Comparison of ENCODE assay signal across 21 cellular contexts in the genomic region with DNA sequence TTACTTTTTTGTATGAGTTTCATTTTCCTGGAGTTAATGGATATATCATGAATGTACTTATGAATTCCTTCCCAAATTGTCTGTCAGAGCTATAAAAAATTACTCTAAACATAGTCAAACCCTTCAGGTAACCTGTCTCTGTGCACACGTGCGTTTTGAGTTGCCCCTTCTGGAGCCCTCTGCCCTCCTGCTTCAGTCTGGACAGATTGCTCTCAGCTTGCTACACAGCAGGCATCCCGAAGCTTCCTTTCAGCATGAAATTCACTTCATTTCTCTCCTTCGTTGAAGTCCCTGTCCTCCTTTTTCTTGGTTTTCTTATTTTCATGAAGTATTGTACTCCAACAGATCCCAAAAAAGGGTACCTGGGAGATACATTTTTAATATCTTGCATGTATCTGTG.
"Had no signal": no experiment of that assay in that cellular context is flagged by ENCODE, and none has a peak within 500 bp of the region (broad histone marks: within the 10 kb centered on the region; RNA-seq: fewer than 3 reads in every experiment).

No MANE protein-coding gene starts in this region.

- H3K27ac ChIP-seq: suprapubic skin had no signal

- DNase-seq: hypothalamus; immature natural killer cell; kidney; left colon; left lung; midbrain; mucosa of descending colon; naive thymus-derived CD4-positive, alpha-beta T cell; ovary; right lobe of liver; stimulated activated CD4-positive, alpha-beta T cell treated with anti-CD3 and anti-CD28 coated beads, Interleukin-12 subunit alpha, Interleukin-12 subunit beta, amount 100 ng/mL, for 4 hours; stimulated activated CD4-positive, alpha-beta T cell treated with anti-CD3 and anti-CD28 coated beads, Interleukin-15, amount 100 ng/mL, for 24 hours; stimulated activated CD4-positive, alpha-beta T cell treated with anti-CD3 and anti-CD28 coated beads, Interleukin-2, amount 100 ng/mL, for 24 hours; stimulated activated CD4-positive, alpha-beta T cell treated with anti-CD3 and anti-CD28 coated beads, Interleukin-4, amount 100 ng/mL, for 1 hour; stimulated activated naive B cell treated with anti-CD40 and anti-IgM and Interleukin-4, amounts not matched to agents 10 μg/mL and 1 μg/mL and 100 μg/mL, for 72 hours; stimulated activated naive CD8-positive, alpha-beta T cell treated with anti-CD3 and anti-CD28 coated beads, Interleukin-15, Interleukin-2, amounts not matched to agents 100 U/mL and 50 U/mL, for 24 hours; stomach; tibial artery; trophoblast cell; upper lobe of right lung had no signal
